Comparison of ENCODE assay signal across 1 cellular context in genomic region chr10:662686-663465, GRCh38.
TF ChIP-seq lines count a peak whose summit lies in the region.

No MANE protein-coding gene starts in this region.

TF ChIP-seq in WTC11, 78 proteins besides CTCF, POLR2A, EP300 and RAD21 (continued from another document):
- no peak for TF ChIP-seq ZNF281 (CRISPR knock-in tag; IDR thresholded peaks at IDR 0.05)
- TF ChIP-seq ZNF416 (CRISPR knock-in tag; IDR thresholded peaks at IDR 0.05): no peak
- TF ChIP-seq ARID4B (CRISPR knock-in tag; IDR thresholded peaks at IDR 0.05; ENCODE audit: borderline replicate concordance): no peak
- TF ChIP-seq TCF7 (CRISPR knock-in tag; IDR thresholded peaks at IDR 0.05; ENCODE audit: low read depth): no peak
- no peak for TF ChIP-seq E2F4 (CRISPR knock-in tag; IDR thresholded peaks at IDR 0.05; ENCODE audit: borderline replicate concordance, low read depth)
- TF ChIP-seq E2F1 (CRISPR knock-in tag; IDR thresholded peaks at IDR 0.05): no peak
- TF ChIP-seq CDX4 (CRISPR knock-in tag; IDR thresholded peaks at IDR 0.05; ENCODE audit: borderline replicate concordance): no peak
- TF ChIP-seq NFE2L1 (CRISPR knock-in tag; IDR thresholded peaks at IDR 0.05): no peak
